17 cellular contexts compared by ENCODE assay signal in genomic region chr5:2135833-2136232, GRCh38.
A peak's percentile ranks its signal among the peaks of the same experiment; 100 is the strongest.
DNase-seq lines count a peak whose midpoint lies in the region; ATAC-seq and TF ChIP-seq lines count a peak whose summit lies in the region.
"Had no signal": no experiment of that assay in that cellular context is flagged by ENCODE, and none has a peak within 500 bp of the region (broad histone marks: within the 10 kb centered on the region; RNA-seq: fewer than 3 reads in every experiment).

No MANE protein-coding gene starts in this region.

- no peak overlapping the region for H2AK5ac ChIP-seq in neuronal stem cell (ENCODE audit: low read depth, low read length)

- no peak for ATAC-seq in heart right ventricle
- no peak for ATAC-seq in HG03095 (IDR thresholded peaks at IDR 0.05; ENCODE audit: unreplicated experiment)
- ATAC-seq: K562 had no signal

- H2BK5ac ChIP-seq in neuronal stem cell (ENCODE audit: low read length) = no peak overlapping the region

- 70 to 71% methylated on average over 5 of the region's 5 CpGs for whole genome bisulfite sequencing in heart right ventricle, 2 donors
- WGBS in neuronal stem cell (ENCODE audit: extremely low coverage in 2 of 2, insufficient read length in 2 of 2, insufficient replicate concordance in 1 of 2), 2 donors = no CpG with 5 or more reads among the region's 5 CpGs

- H2BK12ac ChIP-seq in neuronal stem cell (ENCODE audit: low read length) = no peak overlapping the region

- H3K23ac ChIP-seq in neuronal stem cell (ENCODE audit: low read depth, low read length, poor library complexity) = no peak overlapping the region

- no peaks in the 10 kb centered on the region for H4K20me1 ChIP-seq in OCI-LY3 (ENCODE audit: insufficient read depth, low read length)
- H4K20me1 ChIP-seq: BLaER1 had no signal

- no peak overlapping the region for H2BK120ac ChIP-seq in neuronal stem cell (ENCODE audit: low read depth, low read length)

- H3K18ac ChIP-seq in neuronal stem cell (ENCODE audit: low read length) = no peak overlapping the region

- H4K91ac ChIP-seq in neuronal stem cell (ENCODE audit: low read depth, low read length, poor library complexity) = no peak overlapping the region

- intact Hi-C loops in cardiac septum (cut with DNase I) = no loop called here
- intact Hi-C loops in heart right ventricle (cut with DNase I) = no loop called here

- H3K79me2 ChIP-seq in OCI-LY3 (ENCODE audit: low read length) = no peaks in the 10 kb centered on the region

- H2AFZ ChIP-seq in OCI-LY3 (ENCODE audit: low read depth, low read length) (no peak overlapping the region), neuronal stem cell (ENCODE audit: low read length) (peak overlapping the region; percentile 58)
- H2AFZ ChIP-seq: GM23248 had no signal

- peak; percentile 38 for DNase-seq in cardiac septum (ENCODE audit: low spot score)
- no peak for DNase-seq in heart right ventricle
- DNase-seq in neuronal stem cell (ENCODE audit: low spot score) = no peak
- DNase-seq in activated CD4-positive, CD25-positive, alpha-beta regulatory T cell treated with anti-CD3 and anti-CD28 coated beads, Interleukin-2, amount 50 U/mL, for 72 hours = no peak
- no peak for DNase-seq in DMS 273 (lab: John Stamatoyannopoulos, UW; ENCODE audit: unreplicated experiment)
- DNase-seq: AML-193; Caco-2; CD8-positive, alpha-beta memory T cell; DMS53; GF-D8; GM23248 had no signal

- no peak overlapping the region for H2BK15ac ChIP-seq in neuronal stem cell (ENCODE audit: low read length)

- H4K8ac ChIP-seq in neuronal stem cell (ENCODE audit: low read depth, low read length) = no peak overlapping the region

- H3K9ac ChIP-seq in OCI-LY3 (ENCODE audit: low read length) = no peak overlapping the region
- H3K9ac ChIP-seq in neuronal stem cell (ENCODE audit: low read depth, low read length, poor library complexity) = no peak overlapping the region
- H3K9ac ChIP-seq: BLaER1, GM23248 had no signal

- no peak overlapping the region for H3K4me2 ChIP-seq in OCI-LY3 (ENCODE audit: low read length)
- no peak overlapping the region for H3K4me2 ChIP-seq in neuronal stem cell (ENCODE audit: insufficient read depth, low read length, poor library complexity, severe bottlenecking)
- H3K4me2 ChIP-seq: BLaER1 had no signal

- H3K36me3 ChIP-seq in heart right ventricle (no peaks in the 10 kb centered on the region), OCI-LY3 (replicated peaks; ENCODE audit: low read depth, low read length) (no peaks in the 10 kb centered on the region), neuronal stem cell (replicated peaks in 1 of 2; ENCODE audit: control insufficient read depth in 2 of 2, insufficient read depth in 2 of 2, low read length in 2 of 2) (no peaks in the 10 kb centered on the region)
- H3K36me3 ChIP-seq: BLaER1 had no signal

- H3K27me3 ChIP-seq in heart right ventricle (peaks cover 0 to 36% (median 16%) of the 10 kb centered on the region in 7 donors), OCI-LY3 (ENCODE audit: low read depth, low read length) (no peaks in the 10 kb centered on the region), neuronal stem cell (ENCODE audit: control insufficient read depth in 3 of 3, insufficient read depth in 3 of 3, low read depth in 1 of 3, low read length in 3 of 3) (no peaks in the 10 kb centered on the region)
- H3K27me3 ChIP-seq: BLaER1 had no signal

- H3K27ac ChIP-seq in heart right ventricle = no peak overlapping the region
- H3K27ac ChIP-seq in OCI-LY3 (ENCODE audit: low read length) = no peak overlapping the region
- H3K27ac ChIP-seq in neuronal stem cell (replicated peaks; ENCODE audit: low read length) = no peak overlapping the region
- H3K27ac ChIP-seq: 22Rv1, BLaER1, GM23248, HL-60 had no signal

- no peak overlapping the region for H3K4ac ChIP-seq in neuronal stem cell (ENCODE audit: low read length)

- H3K4me3 ChIP-seq in heart right ventricle (no peak overlapping the region), OCI-LY3 (ENCODE audit: low read length) (no peak overlapping the region), neuronal stem cell (ENCODE audit: low read length in 2 of 2) (no peak overlapping the region)
- H3K4me3 ChIP-seq: BLaER1, GM23248, K562 had no signal

- TF ChIP-seq CTCF in heart right ventricle (IDR thresholded peaks at IDR 0.05) (no peak), OCI-LY3 (IDR thresholded peaks at IDR 0.05; ENCODE audit: low read depth, low read length) (peak; percentile 7; the same call in 1 of the 2 replicates)

- H3K4me1 ChIP-seq in heart right ventricle = no peaks in the 10 kb centered on the region
- no peaks in the 10 kb centered on the region for H3K4me1 ChIP-seq in OCI-LY3 (ENCODE audit: low read length)
- peaks cover 3 to 12% of the 10 kb centered on the region in 2 donors for H3K4me1 ChIP-seq in neuronal stem cell (ENCODE audit: control insufficient read depth in 2 of 2, insufficient read depth in 1 of 2, low read depth in 1 of 2, low read length in 2 of 2)
- H3K4me1 ChIP-seq: Caco-2 had no signal

- no peaks in the 10 kb centered on the region for H3K79me1 ChIP-seq in neuronal stem cell (ENCODE audit: low read depth, low read length)

- H3K9me3 ChIP-seq in heart right ventricle (no peaks in the 10 kb centered on the region), OCI-LY3 (ENCODE audit: insufficient read depth, low read length) (no peaks in the 10 kb centered on the region), neuronal stem cell (replicated peaks in 1 of 2; ENCODE audit: control insufficient read depth in 2 of 2, insufficient read depth in 1 of 2, low read depth in 1 of 2, low read length in 2 of 2) (peaks cover 2% of the 10 kb centered on the region in 2 donors)
- H3K9me3 ChIP-seq: BLaER1, Caco-2 had no signal

- H3K14ac ChIP-seq in neuronal stem cell (ENCODE audit: low read length) = no peak overlapping the region
